In genomic region chr9:130195638-130196037, GRCh38 we compare ENCODE assay signal across 17 cellular contexts. TPM values are rescaled to one million over a fixed set of nuclear protein-coding genes. Genes with fewer than 3 reads are reported as not detected.
"Had no signal": no experiment of that assay in that cellular context is flagged by ENCODE, and none has a peak within 500 bp of the region (broad histone marks: within the 10 kb centered on the region; RNA-seq: fewer than 3 reads in every experiment).

No MANE protein-coding gene starts in this region.

- H3K27me3 ChIP-seq: ascending aorta, cardiac muscle cell had no signal

- ATAC-seq: activated CD8-positive, alpha-beta memory T cell treated with anti-CD3 and anti-CD28 coated beads, Interleukin-2, amount 10 ng/mL, durations not matched to agents 7 days and 5 days; activated T-cell treated with anti-CD3 and anti-CD28 coated beads, Interleukin-2, amount 50 U/mL, for 4 hours; naive thymus-derived CD8-positive, alpha-beta T cell; stimulated activated naive CD8-positive, alpha-beta T cell treated with anti-CD3 and anti-CD28 coated beads, Interleukin-15, amount 100 ng/mL, for 72 hours had no signal

- H3K4me3 ChIP-seq: ascending aorta, cardiac muscle cell, lung had no signal

- H3K36me3 ChIP-seq: ascending aorta, cardiac muscle cell had no signal

- DNase-seq: activated CD4-positive, alpha-beta T cell treated with anti-CD3 and anti-CD28 coated beads for 1 hour; activated CD4-positive, alpha-beta T cell treated with anti-CD3 and anti-CD28 coated beads, Interleukin-2, amount 50 U/mL, for 48 hours; activated CD8-positive, alpha-beta memory T cell treated with anti-CD3 and anti-CD28 coated beads, Interleukin-2, amount 10 ng/mL, durations not matched to agents 7 days and 5 days; activated effector memory CD4-positive, alpha-beta T cell treated with anti-CD3 and anti-CD28 coated beads, Interleukin-2, amount 50 U/mL, for 16 hours; activated naive CD8-positive, alpha-beta T cell treated with anti-CD3 and anti-CD28 coated beads, Interleukin-2, amount 10 ng/mL, durations not matched to agents 7 days and 5 days; activated T-cell treated with anti-CD3 and anti-CD28 coated beads, Interleukin-2, amount 50 U/mL, for 4 hours; effector CD4-positive, alpha-beta T cell; hypothalamus; naive thymus-derived CD8-positive, alpha-beta T cell; nucleus accumbens; stimulated activated CD4-positive, alpha-beta T cell treated with anti-CD3 and anti-CD28 coated beads, Interleukin-4, amount 100 ng/mL, for 1 hour; stimulated activated CD8-positive, alpha-beta memory T cell treated with anti-CD3 and anti-CD28 coated beads, Interleukin-4, amount 100 ng/mL, for 48 hours; stimulated activated naive CD8-positive, alpha-beta T cell treated with anti-CD3 and anti-CD28 coated beads, Interleukin-15, amount 100 ng/mL, for 72 hours; T-helper 9 cell had no signal

- H3K9me3 ChIP-seq: ascending aorta had no signal

RNA-seq across cellular contexts. Expression of gene NCS1, which starts 23.4 kb away (rescaled TPM):
- total RNA-seq: naive thymus-derived CD8-positive, alpha-beta T cell had no signal
